In the genomic region with DNA sequence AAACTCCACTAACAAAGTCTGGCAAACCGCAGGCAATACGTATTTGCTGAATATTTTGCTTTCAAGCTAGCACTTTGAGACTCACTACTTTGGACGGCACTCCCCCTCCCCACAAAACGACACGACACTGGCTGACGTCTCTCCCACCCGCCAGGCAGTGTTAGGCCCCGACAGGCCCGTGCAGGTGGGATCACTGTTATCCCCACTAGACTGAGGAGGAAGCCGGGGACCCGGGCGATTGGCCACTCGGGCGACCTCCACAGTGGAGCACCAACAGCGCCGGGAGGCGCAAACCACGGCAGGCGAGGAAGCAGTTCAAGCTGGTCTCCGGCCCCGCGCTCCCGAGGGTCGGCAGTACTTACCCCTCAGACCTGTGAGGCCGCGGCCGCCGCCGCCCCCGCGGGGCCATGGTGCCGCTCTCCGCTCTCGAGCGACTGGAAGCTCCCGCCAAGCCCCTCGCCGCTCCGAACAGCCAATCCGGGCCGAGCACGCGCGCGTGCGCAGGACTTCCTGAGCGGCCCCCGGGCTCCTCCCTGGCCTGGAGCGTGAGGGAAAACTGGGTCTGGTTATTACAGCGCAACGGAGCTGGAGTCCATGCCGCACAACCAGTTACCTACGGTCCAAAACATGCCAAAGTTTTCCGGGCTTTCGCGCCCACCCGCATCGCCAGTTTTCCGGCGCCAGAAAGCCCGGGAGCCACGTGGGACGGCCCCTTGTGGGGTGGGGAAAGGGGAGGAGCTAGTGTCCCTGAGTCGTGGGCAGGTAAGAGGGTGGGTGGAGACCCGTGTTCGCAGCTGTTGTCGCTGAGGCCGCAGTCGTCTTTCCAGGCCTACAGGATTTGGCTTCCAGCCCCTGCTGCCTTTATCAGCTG, we compare ENCODE assay signal across 8 cellular contexts. TPM values are rescaled to one million over a fixed set of nuclear protein-coding genes. Genes with fewer than 3 reads are reported as not detected.
DNase-seq lines count a peak whose midpoint lies in the region; ATAC-seq and TF ChIP-seq lines count a peak whose summit lies in the region.

A gene with protein sequence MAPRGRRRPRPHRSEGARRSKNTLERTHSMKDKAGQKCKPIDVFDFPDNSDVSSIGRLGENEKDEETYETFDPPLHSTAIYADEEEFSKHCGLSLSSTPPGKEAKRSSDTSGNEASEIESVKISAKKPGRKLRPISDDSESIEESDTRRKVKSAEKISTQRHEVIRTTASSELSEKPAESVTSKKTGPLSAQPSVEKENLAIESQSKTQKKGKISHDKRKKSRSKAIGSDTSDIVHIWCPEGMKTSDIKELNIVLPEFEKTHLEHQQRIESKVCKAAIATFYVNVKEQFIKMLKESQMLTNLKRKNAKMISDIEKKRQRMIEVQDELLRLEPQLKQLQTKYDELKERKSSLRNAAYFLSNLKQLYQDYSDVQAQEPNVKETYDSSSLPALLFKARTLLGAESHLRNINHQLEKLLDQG (minus strand): TSS at position 443 of the 871 bp plus-strand sequence. CDS start 34 bp downstream, at position 409.

- H3K4me2 ChIP-seq in IMR-90 (ENCODE audit: low read depth, low read length), result peak within 1 kb of the TSS; percentile 89

- peaks cover 11 to 27% of the 10 kb centered on the region in 2 experiments for H3K79me1 ChIP-seq in IMR-90 (ENCODE audit: low read depth in 1 of 2, low read length in 2 of 2)

- peak within 1 kb of the TSS; percentile 11; the same call in 1 of the 2 replicates for H3K27ac ChIP-seq in IMR-90 (ENCODE audit: insufficient read depth, low read length)

- BruUV-seq in IMR-90 (replicated peaks; lab: Mats Ljungman, UMichigan), result no TSS peak

- peak within 1 kb of the TSS; percentile 64 for H3K56ac ChIP-seq in IMR-90 (ENCODE audit: extremely low read depth, insufficient read depth, low read length)

- dilution Hi-C loops in IMR-90 (cut with HindIII; ENCODE audit: low sequenced_read_pairs, unreplicated experiment), result no loop called here

- no peaks in the 10 kb centered on the region for H3K27me3 ChIP-seq in IMR-90 (ENCODE audit: control insufficient read depth, insufficient read depth, low read length)
- no peaks in the 10 kb centered on the region for H3K27me3 ChIP-seq in mononuclear cell (ENCODE audit: insufficient read depth, low read length)

- WGBS in IMR-90 (ENCODE audit: extremely low coverage in 2 of 2, insufficient read length in 1 of 2), 2 experiments, result 4% methylated on average over 19 of the region's 69 CpGs; no CpG with 5 or more reads in 1 of the 2 experiments

- no peaks in the 10 kb centered on the region for H3K9me1 ChIP-seq in IMR-90 (ENCODE audit: insufficient read depth, low read length)

- DNase-seq in DMS 273 (lab: John Stamatoyannopoulos, UW; ENCODE audit: unreplicated experiment) (peak; percentile 98), IMR-90 (peak; percentile 98), OCI-M1 (lab: John Stamatoyannopoulos, UW) (peak; percentile 100), activated T-cell treated with anti-CD3 and anti-CD28 coated beads for 24 hours (ENCODE audit: low read depth) (peak; percentile 94), epithelial cell of esophagus (ENCODE audit: low read depth) (peak; percentile 99)
- DNase-seq in stimulated activated CD8-positive, alpha-beta memory T cell treated with anti-CD3 and anti-CD28 coated beads, Interleukin-4, amount 100 ng/mL, for 1 hour (ENCODE audit: low read depth in 2 of 2, low spot score in 1 of 2), result peak; percentile 79 to 91

- intact Hi-C loops in IMR-90 (cut with micrococcal nuclease), result loop anchor here (1.0 to 5.0 kb wide), 4 partner anchors 85 to 467 kb away; a partner anchor contains a TSS

- peak within 1 kb of the TSS; percentile 32 for H3K9ac ChIP-seq in IMR-90 (ENCODE audit: low read depth, low read length)

- POLR2A ChIA-PET in IMR-90 (lab: Charles Lee; ENCODE audit: unreplicated experiment), result no interaction called here

- TF ChIP-seq CTCF in IMR-90 (conservative IDR thresholded peaks at IDR 0.05; ENCODE audit: low read depth, low read length) (no peak), epithelial cell of esophagus (IDR thresholded peaks at IDR 0.05; ENCODE audit: insufficient read depth, low read depth, low read length, missing control alignments) (no peak)

- H3K23ac ChIP-seq in IMR-90 (ENCODE audit: low read depth, low read length), result no peak within 1 kb of the TSS

- H3K4me1 ChIP-seq in IMR-90 (ENCODE audit: control insufficient read depth, insufficient read depth, low read length), result peaks cover 4% of the 10 kb centered on the region
- peaks cover 14% of the 10 kb centered on the region for H3K4me1 ChIP-seq in mononuclear cell (ENCODE audit: insufficient read depth, low read length)

- no peak for TF ChIP-seq RAD21 in IMR-90 (IDR thresholded peaks at IDR 0.05; ENCODE audit: low read length)

- peak within 1 kb of the TSS; percentile 21 for H2AK9ac ChIP-seq in IMR-90 (replicated peaks; ENCODE audit: low read depth, low read length, poor library complexity)

- no peak within 1 kb of the TSS for H3K18ac ChIP-seq in IMR-90 (ENCODE audit: low read depth, low read length)

- no peaks in the 10 kb centered on the region; the same call in 1 of the 2 replicates for H4K20me1 ChIP-seq in IMR-90 (ENCODE audit: insufficient read depth, low read length)

- peak within 1 kb of the TSS; percentile 57 to 93; a peak in 3 of 4 replicates for H4K8ac ChIP-seq in IMR-90 (ENCODE audit: low read depth in 2 of 2, low read length in 2 of 2)

- peak within 1 kb of the TSS; percentile 98 for H2AFZ ChIP-seq in IMR-90 (replicated peaks; ENCODE audit: low read length, poor library complexity)

- H2BK120ac ChIP-seq in IMR-90 (ENCODE audit: low read depth, low read length), result peak within 1 kb of the TSS; percentile 40; the same call in 1 of the 2 replicates

- H3K4me3 ChIP-seq in IMR-90 (ENCODE audit: insufficient read depth, low read depth, low read length) (peak within 1 kb of the TSS; percentile 74), epithelial cell of esophagus (ENCODE audit: low read length) (peak within 1 kb of the TSS; percentile 90), mononuclear cell (ENCODE audit: low read length) (peak within 1 kb of the TSS; percentile 68)

- no peak within 1 kb of the TSS for H2AK5ac ChIP-seq in IMR-90 (ENCODE audit: low read depth, low read length)

- H2BK20ac ChIP-seq in IMR-90 (ENCODE audit: low read depth, low read length), result no peak within 1 kb of the TSS

- peak; percentile 93 for ATAC-seq in GM21528 (IDR thresholded peaks at IDR 0.05; ENCODE audit: low FRiP score, unreplicated experiment)
- ATAC-seq in IMR-90 (ENCODE audit: low read depth), result peak; percentile 98

- TF ChIP-seq POLR2A in IMR-90 (IDR thresholded peaks at IDR 0.05; ENCODE audit: low read depth, low read length), result no peak; the same call in 1 of the 2 replicates

- no peak within 1 kb of the TSS for H2BK15ac ChIP-seq in IMR-90 (ENCODE audit: low read depth, low read length)

- CTCF ChIA-PET in IMR-90 (lab: Yijun Ruan, JAX), result interaction anchor here (0.7 to 2.9 kb wide), 5 partner anchors 12 to 469 kb away, joined by 3 to 12 read pairs (median 3); no protein-coding TSS in a partner anchor

- peak within 1 kb of the TSS; percentile 43 for H4K5ac ChIP-seq in IMR-90 (ENCODE audit: low read depth, low read length)

- in situ Hi-C loops in IMR-90 (cut with MboI; ENCODE audit: low sequenced_read_pairs), result no loop called here

- H4K91ac ChIP-seq in IMR-90 (ENCODE audit: insufficient read depth, low read depth, low read length), result peak within 1 kb of the TSS; percentile 62

- peak within 1 kb of the TSS; percentile 77 for H3K4ac ChIP-seq in IMR-90 (ENCODE audit: low read depth, low read length)

- no peaks in the 10 kb centered on the region for H3K36me3 ChIP-seq in IMR-90 (ENCODE audit: control insufficient read depth, insufficient read depth, low read length)

- H3K14ac ChIP-seq in IMR-90 (replicated peaks; ENCODE audit: low read depth, low read length), result 0 out of 2 replicates have a peak within 1 kb of the TSS, but pooled peaks have one; percentile 30

- H3K9me3 ChIP-seq in IMR-90 (ENCODE audit: control insufficient read depth, insufficient read depth, low read length) (no peaks in the 10 kb centered on the region), mononuclear cell (ENCODE audit: low read depth, low read length) (no peaks in the 10 kb centered on the region)

- H2BK5ac ChIP-seq in IMR-90 (ENCODE audit: low read depth, low read length, poor library complexity, severe bottlenecking), result peak within 1 kb of the TSS; percentile 20

TF ChIP-seq in IMR-90, 13 proteins besides CTCF, POLR2A, EP300 and RAD21 (continues in another document):
- TF ChIP-seq SMC3 (IDR thresholded peaks at IDR 0.05; ENCODE audit: low read depth, low read length) (peak; percentile 33; the same call in 1 of the 2 replicates), MAFK (IDR thresholded peaks at IDR 0.05; ENCODE audit: low read depth, low read length) (no peak), CEBPB (IDR thresholded peaks at IDR 0.05; ENCODE audit: low read depth, low read length) (peak; percentile 11; the same call in 1 of the 2 replicates), RFX5 (IDR thresholded peaks at IDR 0.05; ENCODE audit: low read depth, low read length) (peak; percentile 62), BHLHE40 (IDR thresholded peaks at IDR 0.05; ENCODE audit: low read depth, low read length) (peak; percentile 36; the same call in 1 of the 2 replicates), FOS (IDR thresholded peaks at IDR 0.05; ENCODE audit: low read depth, low read length) (peak; percentile 55), MXI1 (IDR thresholded peaks at IDR 0.05; ENCODE audit: borderline replicate concordance, low read depth, low read length) (peak; percentile 95), CHD1 (IDR thresholded peaks at IDR 0.05; ENCODE audit: low read depth, low read length) (no peak), MAZ (IDR thresholded peaks at IDR 0.05; ENCODE audit: borderline replicate concordance, low read depth, low read length) (peak; percentile 96)
- TF ChIP-seq, protein P1, sequence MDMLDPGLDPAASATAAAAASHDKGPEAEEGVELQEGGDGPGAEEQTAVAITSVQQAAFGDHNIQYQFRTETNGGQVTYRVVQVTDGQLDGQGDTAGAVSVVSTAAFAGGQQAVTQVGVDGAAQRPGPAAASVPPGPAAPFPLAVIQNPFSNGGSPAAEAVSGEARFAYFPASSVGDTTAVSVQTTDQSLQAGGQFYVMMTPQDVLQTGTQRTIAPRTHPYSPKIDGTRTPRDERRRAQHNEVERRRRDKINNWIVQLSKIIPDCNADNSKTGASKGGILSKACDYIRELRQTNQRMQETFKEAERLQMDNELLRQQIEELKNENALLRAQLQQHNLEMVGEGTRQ (IDR thresholded peaks at IDR 0.05; ENCODE audit: low read depth, low read length), result peak; percentile 88

RNA-seq across cellular contexts. Expression of the gene that starts here (rescaled TPM):
- 13.6 and 26.7 TPM in 2 replicates for total RNA-seq in IMR-90 (2012; rRNA removed)
- polyA plus RNA-seq in IMR-90 (2012; rRNA removed), result 12.0 and 14.6 TPM in 2 replicates
- 0.98 and 1.5 TPM in 2 replicates for polyA plus RNA-seq in IMR-90 (2012; cell fraction: cytosol; rRNA removed)
- polyA plus RNA-seq in IMR-90 (2012; cell fraction: nucleus; rRNA removed; ENCODE audit: low replicate concordance), result 0.63 and 7.0 TPM in 2 replicates
- 4.6 TPM for total RNA-seq in mononuclear cell

Comparison
In these comparisons a context has a peak if more than half of its experiments do, and no peak if none do; other contexts are left out.
1. Peak in every context shown above with its lines: DNase-seq, ATAC-seq, H3K4me3 ChIP-seq and H3K27ac ChIP-seq.